Comparison of ENCODE assay signal across 8 cellular contexts in the genomic region with DNA sequence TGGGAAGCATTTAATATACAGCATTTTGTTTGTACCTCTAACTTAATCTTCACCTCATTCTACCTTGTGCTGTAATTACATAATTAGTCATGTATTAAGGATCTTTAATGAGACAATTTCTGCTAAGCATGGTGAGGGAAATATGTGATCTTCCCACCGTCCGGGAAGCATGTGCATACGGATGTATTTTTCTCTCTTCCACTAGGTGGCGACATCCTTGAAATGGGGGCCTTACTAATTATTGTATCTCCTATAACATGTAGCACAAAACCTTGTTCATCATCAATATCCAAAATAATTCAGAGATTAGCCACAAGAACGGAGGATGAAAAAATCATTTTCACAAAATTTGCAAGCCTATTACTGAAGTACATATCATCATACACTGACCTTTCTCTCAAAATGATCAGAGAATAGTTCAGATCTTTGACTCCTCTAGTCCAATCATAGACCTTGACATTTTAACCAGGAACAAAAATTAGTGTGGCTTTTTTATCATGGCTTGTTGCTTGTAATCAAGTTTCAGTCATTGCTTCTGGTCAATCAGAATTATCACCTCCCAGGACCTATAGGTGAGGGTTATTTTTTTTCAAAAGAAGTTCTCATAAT.
DNase-seq lines count a peak whose midpoint lies in the region; ATAC-seq and TF ChIP-seq lines count a peak whose summit lies in the region.

No MANE protein-coding gene starts in this region.

- no peak for TF ChIP-seq POLR2A in esophagus muscularis mucosa (IDR thresholded peaks at IDR 0.05; ENCODE audit: low read depth)

- 14% methylated on average over 5 of the region's 5 CpGs for WGBS in esophagus muscularis mucosa

- H3K9me3 ChIP-seq in esophagus muscularis mucosa: no peaks in the 10 kb centered on the region

- intact Hi-C loops in esophagus muscularis mucosa (cut with DNase I): no loop called here

- H3K4me1 ChIP-seq in esophagus muscularis mucosa: no peaks in the 10 kb centered on the region

- no peak for TF ChIP-seq EP300 in esophagus muscularis mucosa (IDR thresholded peaks at IDR 0.05)

- H3K4me3 ChIP-seq in esophagus muscularis mucosa: no peak overlapping the region

- DNase-seq in COLO668 (lab: John Stamatoyannopoulos, UW; ENCODE audit: unreplicated experiment) (peak; percentile 4), RKO (ENCODE audit: low spot score) (peak; percentile 53), esophagus muscularis mucosa (ENCODE audit: extremely low spot score) (no peak), non-pigmented ciliary epithelial cell (ENCODE audit: low read depth) (peak; percentile 4), C1 segment of cervical spinal cord (lab: John Stamatoyannopoulos, UW) (no peak), GM19238 (ENCODE audit: insufficient read length, low spot score) (no peak)

- peak; percentile 69 for ATAC-seq in GM18519 (IDR thresholded peaks at IDR 0.05; ENCODE audit: low FRiP score, unreplicated experiment)
- ATAC-seq in HG03342 (IDR thresholded peaks at IDR 0.05; ENCODE audit: unreplicated experiment): peak; percentile 76

- H3K27ac ChIP-seq in esophagus muscularis mucosa (replicated peaks in 1 of 4): no peak overlapping the region

- H3K27me3 ChIP-seq in esophagus muscularis mucosa: no peaks in the 10 kb centered on the region

- H3K36me3 ChIP-seq in esophagus muscularis mucosa: no peaks in the 10 kb centered on the region

- TF ChIP-seq CTCF in esophagus muscularis mucosa (IDR thresholded peaks at IDR 0.05): peak; percentile 40 to 74 (median 57)

Comparison
In these comparisons a context has a peak if more than half of its experiments do, and no peak if none do; other contexts are left out.
1. DNase-seq: peak in COLO668 (single experiment), RKO (single experiment) and non-pigmented ciliary epithelial cell (single experiment); none in esophagus muscularis mucosa (single experiment), C1 segment of cervical spinal cord (0 of 14) and GM19238 (single experiment).